ENCODE assay signal across 6 cellular contexts in the genomic region with DNA sequence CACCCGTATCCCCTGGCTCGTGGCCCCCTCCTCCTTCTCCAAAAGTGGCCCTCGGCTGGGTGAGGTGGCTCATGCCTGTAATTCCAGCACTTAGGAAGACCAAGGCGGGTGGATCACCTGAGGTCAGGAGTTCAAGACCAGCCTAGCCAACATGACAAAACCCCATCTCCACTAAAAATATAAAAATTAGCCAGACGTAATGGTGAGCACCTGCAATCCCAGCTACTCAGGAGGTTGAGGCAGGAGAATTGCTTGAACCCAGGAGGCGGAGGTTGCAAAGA. TPM values are rescaled to one million over a fixed set of nuclear protein-coding genes. Genes with fewer than 3 reads are reported as not detected.
DNase-seq lines count a peak whose midpoint lies in the region; ATAC-seq, FAIRE-seq and TF ChIP-seq lines count a peak whose summit lies in the region.
"Not testable (repeated sequence)": the region's sequence is repeated elsewhere in the genome, so short reads cannot be mapped to it uniquely, and the experiment has no call there.

No MANE protein-coding gene starts in this region.

- ATAC-seq in GM12878, result not testable (repeated sequence)

- FAIRE-seq in GM12878 (lab: Jason Lieb, UNC), result not testable (repeated sequence)

- POLR2A ChIA-PET in activated CD4-positive, alpha-beta T cell treated with anti-CD3 and anti-CD28 coated beads, Interleukin-2, amount 10 ng/mL, durations not matched to agents 7 days and 5 days (lab: Charles Lee), result not testable (repeated sequence)
- POLR2A ChIA-PET in GM12878 (lab: Charles Lee), result interaction anchor here (1.3 kb wide), 1 partner anchor 10 kb away, joined by 4 read pairs; no protein-coding TSS in a partner anchor

- H3K9me3 Mint-ChIP-seq in activated CD4-positive, alpha-beta T cell treated with anti-CD3 and anti-CD28 coated beads, Interleukin-2, amount 10 ng/mL, durations not matched to agents 7 days and 5 days; osteocyte (ENCODE audit: unreplicated experiment): not testable (repeated sequence)

- not testable (repeated sequence) for TF ChIP-seq EP300 in GM12878 (IDR thresholded peaks at IDR 0.05; ENCODE audit: borderline replicate concordance in 1 of 2, control insufficient read depth in 1 of 2, low read depth in 2 of 2, low read length in 2 of 2); esophagus muscularis mucosa (IDR thresholded peaks at IDR 0.05)

- H3K4me3 ChIP-seq in BLaER1 treated with 17β-estradiol and CSF1 and Interleukin-3, amounts not matched to agents 10 nM and 100 nM; MM.1S (ENCODE audit: low read length); GM12878; esophagus muscularis mucosa: not testable (repeated sequence)

- RAD21 ChIA-PET in GM12878 (lab: Charles Lee; ENCODE audit: unreplicated experiment), result interaction anchor here (0.8 to 3.8 kb wide), 2 partner anchors 8 to 20 kb away, joined by 4 to 27 read pairs; no protein-coding TSS in a partner anchor

- H4K20me1 ChIP-seq in BLaER1 treated with 17β-estradiol and CSF1 and Interleukin-3, amounts not matched to agents 10 nM and 100 nM; MM.1S (ENCODE audit: insufficient read depth, low read length); GM12878 (ENCODE audit: control insufficient read depth, insufficient read depth): not testable (repeated sequence)

- BruUV-seq in GM12878 (replicated peaks; lab: Mats Ljungman, UMichigan), result not testable (repeated sequence)

- H3K27ac ChIP-seq in BLaER1 treated with 17β-estradiol and CSF1 and Interleukin-3, amounts not matched to agents 10 nM and 100 nM, result peak overlapping the region in 10 of 11 experiments; percentile 20 to 86 (median 82); a peak in 19 of 22 replicates
- peak overlapping the region; percentile 98; the same call in 1 of the 2 replicates for H3K27ac ChIP-seq in MM.1S (ENCODE audit: low read length)
- peak overlapping the region; percentile 42 for H3K27ac ChIP-seq in GM12878 (ENCODE audit: control insufficient read depth, insufficient read depth)
- not testable (repeated sequence) for H3K27ac ChIP-seq in esophagus muscularis mucosa (replicated peaks in 1 of 4)

- peak overlapping the region; percentile 33; the same call in 1 of the 2 replicates for H2AFZ ChIP-seq in MM.1S (ENCODE audit: low read length)
- H2AFZ ChIP-seq in GM12878 (ENCODE audit: control insufficient read depth, low read depth, low read length), result not testable (repeated sequence)

- H3K9me2 ChIP-seq in MM.1S (replicated peaks; ENCODE audit: insufficient read depth, low read length), result not testable (repeated sequence)

- peaks cover 28% of the 10 kb centered on the region for H3K79me2 ChIP-seq in MM.1S (ENCODE audit: low read length)
- peaks cover 13% of the 10 kb centered on the region for H3K79me2 ChIP-seq in GM12878 (ENCODE audit: control insufficient read depth, insufficient read depth, low read length)

- H3K4me1 Mint-ChIP-seq in activated CD4-positive, alpha-beta T cell treated with anti-CD3 and anti-CD28 coated beads, Interleukin-2, amount 10 ng/mL, durations not matched to agents 7 days and 5 days, result peaks cover 51% of the 10 kb centered on the region
- peaks cover 13% of the 10 kb centered on the region for H3K4me1 Mint-ChIP-seq in osteocyte (ENCODE audit: unreplicated experiment)

- H3F3A ChIP-seq in MM.1S (ENCODE audit: insufficient read depth, low read length), result peaks cover 56% of the 10 kb centered on the region

- peak overlapping the region; percentile 68 for H3K27ac Mint-ChIP-seq in activated CD4-positive, alpha-beta T cell treated with anti-CD3 and anti-CD28 coated beads, Interleukin-2, amount 10 ng/mL, durations not matched to agents 7 days and 5 days
- H3K27ac Mint-ChIP-seq in osteocyte (ENCODE audit: unreplicated experiment), result not testable (repeated sequence)

- H3K4me1 ChIP-seq in BLaER1 treated with 17β-estradiol and CSF1 and Interleukin-3, amounts not matched to agents 10 nM and 100 nM, result peaks cover 74 to 93% (median 81%) of the 10 kb centered on the region in 10 experiments
- H3K4me1 ChIP-seq in MM.1S (ENCODE audit: low read length) (peaks cover 49% of the 10 kb centered on the region), GM12878 (ENCODE audit: control insufficient read depth, insufficient read depth, low read length) (peaks cover 43% of the 10 kb centered on the region)
- not testable (repeated sequence) for H3K4me1 ChIP-seq in esophagus muscularis mucosa

- 97% methylated on average over 6 of the region's 6 CpGs for WGBS in GM12878 (ENCODE audit: insufficient coverage, insufficient replicate concordance, low lambda C conversion rate, missing lambda C conversion rate)
- 76% methylated on average over 6 of the region's 6 CpGs for WGBS in esophagus muscularis mucosa

- in situ Hi-C loops in GM12878 (cut with MboI), result not testable (repeated sequence)

- not testable (repeated sequence) for H3K4me3 Mint-ChIP-seq in activated CD4-positive, alpha-beta T cell treated with anti-CD3 and anti-CD28 coated beads, Interleukin-2, amount 10 ng/mL, durations not matched to agents 7 days and 5 days; osteocyte (ENCODE audit: unreplicated experiment)

- H3K9ac ChIP-seq in BLaER1 treated with 17β-estradiol and CSF1 and Interleukin-3, amounts not matched to agents 10 nM and 100 nM, result peak overlapping the region in 4 of 11 experiments; percentile 68 to 77 (median 74); a peak in 6 of 22 replicates
- H3K9ac ChIP-seq in MM.1S (ENCODE audit: low read length), result peak overlapping the region; percentile 71; the same call in 1 of the 2 replicates
- not testable (repeated sequence) for H3K9ac ChIP-seq in GM12878 (ENCODE audit: control insufficient read depth, insufficient read depth, low read length)

- CTCF ChIA-PET in activated CD4-positive, alpha-beta T cell treated with anti-CD3 and anti-CD28 coated beads, Interleukin-2, amount 10 ng/mL, durations not matched to agents 7 days and 5 days (lab: Charles Lee), result interaction anchor here (1.4 kb wide), 1 partner anchor 17 kb away, joined by 3 read pairs; no protein-coding TSS in a partner anchor
- CTCF ChIA-PET in GM12878 (lab: Yijun Ruan, JAX), result interaction anchor here (1.1 to 10.1 kb wide), 4 partner anchors 19 to 497 kb away, joined by 3 to 199 read pairs (median 5); partner anchors contain the start of gene PSMC4

- not testable (repeated sequence) for H3K27me3 Mint-ChIP-seq in activated CD4-positive, alpha-beta T cell treated with anti-CD3 and anti-CD28 coated beads, Interleukin-2, amount 10 ng/mL, durations not matched to agents 7 days and 5 days
- H3K27me3 Mint-ChIP-seq in osteocyte (ENCODE audit: unreplicated experiment), result peaks cover 11% of the 10 kb centered on the region

- H3K36me3 Mint-ChIP-seq in activated CD4-positive, alpha-beta T cell treated with anti-CD3 and anti-CD28 coated beads, Interleukin-2, amount 10 ng/mL, durations not matched to agents 7 days and 5 days (ENCODE audit: low read depth); osteocyte (ENCODE audit: unreplicated experiment): not testable (repeated sequence)

- H3K36me3 ChIP-seq in BLaER1 treated with 17β-estradiol and CSF1 and Interleukin-3, amounts not matched to agents 10 nM and 100 nM; MM.1S (replicated peaks; ENCODE audit: insufficient read depth, low read length); GM12878 (ENCODE audit: control insufficient read depth in 2 of 2, insufficient read depth in 2 of 2, low read length in 1 of 2); esophagus muscularis mucosa: not testable (repeated sequence)

- not testable (repeated sequence) for DNase-seq in MM.1S; activated CD4-positive, alpha-beta T cell treated with anti-CD3 and anti-CD28 coated beads, Interleukin-2, amount 10 ng/mL, durations not matched to agents 7 days and 5 days; GM12878 (ENCODE audit: low read depth, low spot score)
- peak; percentile 60 for DNase-seq in esophagus muscularis mucosa (ENCODE audit: extremely low spot score)
- DNase-seq in osteocyte (ENCODE audit: extremely low spot score, unreplicated experiment), result peak; percentile 74

- peak overlapping the region; percentile 77 to 98 (median 92) for H3K4me2 ChIP-seq in BLaER1 treated with 17β-estradiol and CSF1 and Interleukin-3, amounts not matched to agents 10 nM and 100 nM
- peak overlapping the region; percentile 85; the same call in 1 of the 2 replicates for H3K4me2 ChIP-seq in MM.1S (ENCODE audit: low read depth, low read length)
- H3K4me2 ChIP-seq in GM12878 (ENCODE audit: control insufficient read depth, insufficient read depth), result not testable (repeated sequence)

- peaks cover 0 to 23% (median 14%) of the 10 kb centered on the region in 11 experiments; a peak in 14 of 22 replicates for H3K9me3 ChIP-seq in BLaER1 treated with 17β-estradiol and CSF1 and Interleukin-3, amounts not matched to agents 10 nM and 100 nM (replicated peaks in 1 of 11)
- H3K9me3 ChIP-seq in MM.1S (replicated peaks; ENCODE audit: insufficient read depth, low read length); GM12878 (replicated peaks; ENCODE audit: control insufficient read depth, insufficient read depth, low read length); esophagus muscularis mucosa: not testable (repeated sequence)

- SMC1A ChIA-PET in GM12878 (lab: Charles Lee; ENCODE audit: uncharacterized antibody, unreplicated experiment), result interaction anchor here (0.9 to 7.1 kb wide), 6 partner anchors 9 to 45 kb away, joined by 3 to 99 read pairs (median 4); no protein-coding TSS in a partner anchor

- H3K27me3 ChIP-seq in BLaER1 treated with 17β-estradiol and CSF1 and Interleukin-3, amounts not matched to agents 10 nM and 100 nM; MM.1S (replicated peaks; ENCODE audit: insufficient read depth, low read length); GM12878 (replicated peaks in 1 of 2; ENCODE audit: control insufficient read depth in 2 of 2, insufficient read depth in 2 of 2, low read length in 1 of 2): not testable (repeated sequence)
- H3K27me3 ChIP-seq in esophagus muscularis mucosa, result peaks cover 0 to 38% (median 0%) of the 10 kb centered on the region in 4 donors

- TF ChIP-seq CTCF in MM.1S (IDR thresholded peaks at IDR 0.05; ENCODE audit: low read length); GM12878 (IDR thresholded peaks at IDR 0.05 in 2 of 3, conservative IDR thresholded peaks at IDR 0.05 in 1 of 3; ENCODE audit: control insufficient read depth in 2 of 3, extremely low read depth in 1 of 3, insufficient read depth in 1 of 3, low read depth in 3 of 3, low read length in 3 of 3); esophagus muscularis mucosa (IDR thresholded peaks at IDR 0.05); osteocyte (IDR thresholded peaks at IDR 0.05): not testable (repeated sequence)

- intact Hi-C loops in GM12878 (cut with micrococcal nuclease; ENCODE audit: unreplicated experiment); esophagus muscularis mucosa (cut with DNase I): not testable (repeated sequence)

- not testable (repeated sequence) for TF ChIP-seq RAD21 in GM12878 (IDR thresholded peaks at IDR 0.05; ENCODE audit: insufficient read depth, low read depth, low read length)

- TF ChIP-seq POLR2A in GM12878 (IDR thresholded peaks at IDR 0.05; ENCODE audit: low read depth, low read length); esophagus muscularis mucosa (IDR thresholded peaks at IDR 0.05; ENCODE audit: low read depth): not testable (repeated sequence)

RNA-seq across cellular contexts. Expression of gene MAP3K10, which starts 45.5 kb away (rescaled TPM):
- 10 to 100 TPM; 15.7 to 19.7 TPM for total RNA-seq in activated CD4-positive, alpha-beta T cell treated with anti-CD3 and anti-CD28 coated beads, Interleukin-2, amount 10 ng/mL, durations not matched to agents 7 days and 5 days
- 16.6 and 22.1 TPM in 2 replicates for total RNA-seq in GM12878 (2013; cell fraction: nucleolus; rRNA removed)
- 9.0 and 13.6 TPM in 2 replicates for total RNA-seq in GM12878 (2014; rRNA removed)
- 4.5 and 5.0 TPM in 2 replicates for total RNA-seq in GM12878 (2014; rRNA removed; fragmentation: Illumina TruSeq; extraction: Trizol)
- total RNA-seq in GM12878 (2021), result 14.1 and 16.6 TPM in 2 replicates
- polyA plus RNA-seq in GM12878 (2011; ENCODE audit: low read depth), result 2.2 TPM
- 1.3 and 2.2 TPM in 2 replicates for polyA plus RNA-seq in GM12878 (2011; rRNA removed)
- polyA plus RNA-seq in GM12878 (2011; cell fraction: cytosol; rRNA removed), result 1.8 and 3.8 TPM in 2 replicates
- polyA plus RNA-seq in GM12878 (2011; cell fraction: nucleus; rRNA removed), result 23.0 and 24.8 TPM in 2 replicates
- 9.2 and 10.8 TPM in 2 replicates for polyA plus RNA-seq in GM12878 (2012)
- 1.1 and 2.5 TPM in 2 replicates for polyA plus RNA-seq in GM12878 (2014; fragmentation: Illumina TruSeq; extraction: Trizol)
- under 1 TPM; 0.11 to 0.16 TPM for polyA plus RNA-seq in GM12878 (2014; fragmentation: Nextera tagmentation; extraction: Ambion mirVana)
- 9.9 and 15.1 TPM in 2 replicates for polyA plus RNA-seq in GM12878 (2014; rRNA removed)
- 1 to 10 TPM in 1 of 2 experiments, under 1 TPM in 1; 0.53 to 2.7 TPM for polyA plus RNA-seq in GM12878 (2016; fragmentation: Nextera tagmentation; extraction: Ambion mirVana)
- polyA minus RNA-seq in GM12878 (2011; rRNA and poly(A)+ RNA removed), result 3.1 and 9.0 TPM in 2 replicates
- 4.5 and 4.6 TPM in 2 replicates for polyA minus RNA-seq in GM12878 (2011; cell fraction: cytosol; rRNA and poly(A)+ RNA removed)
- 6.2 and 11.0 TPM in 2 replicates for polyA minus RNA-seq in GM12878 (2011; cell fraction: nucleus; rRNA and poly(A)+ RNA removed)
- total RNA-seq in esophagus muscularis mucosa, result 10 to 100 TPM; 10.1 to 25.9 (median 20.8) TPM
- 23.6 and 24.2 TPM in 2 replicates for total RNA-seq in osteocyte

RNA-seq across cellular contexts. Expression of gene ZNF780A, which starts 54.9 kb away (rescaled TPM):
- 10 to 100 TPM; 24.1 to 24.5 TPM for total RNA-seq in activated CD4-positive, alpha-beta T cell treated with anti-CD3 and anti-CD28 coated beads, Interleukin-2, amount 10 ng/mL, durations not matched to agents 7 days and 5 days
- total RNA-seq in GM12878 (2013; cell fraction: nucleolus; rRNA removed), result 64.7 and 71.7 TPM in 2 replicates
- total RNA-seq in GM12878 (2014; rRNA removed), result 13.8 and 19.8 TPM in 2 replicates
- 19.5 and 22.8 TPM in 2 replicates for total RNA-seq in GM12878 (2014; rRNA removed; fragmentation: Illumina TruSeq; extraction: Trizol)
- total RNA-seq in GM12878 (2021), result 17.0 and 19.0 TPM in 2 replicates
- 42.2 TPM for polyA plus RNA-seq in GM12878 (2011; ENCODE audit: low read depth)
- polyA plus RNA-seq in GM12878 (2011; rRNA removed), result 26.5 and 33.8 TPM in 2 replicates
- 9.5 and 13.6 TPM in 2 replicates for polyA plus RNA-seq in GM12878 (2011; cell fraction: cytosol; rRNA removed)
- 22.7 and 23.4 TPM in 2 replicates for polyA plus RNA-seq in GM12878 (2011; cell fraction: nucleus; rRNA removed)
- polyA plus RNA-seq in GM12878 (2012), result 15.5 and 18.6 TPM in 2 replicates
- polyA plus RNA-seq in GM12878 (2014; fragmentation: Illumina TruSeq; extraction: Trizol), result 18.2 and 22.7 TPM in 2 replicates
- polyA plus RNA-seq in GM12878 (2014; fragmentation: Nextera tagmentation; extraction: Ambion mirVana), result 10 to 100 TPM; 19.6 to 27.6 TPM
- 11.4 and 16.2 TPM in 2 replicates for polyA plus RNA-seq in GM12878 (2014; rRNA removed)
- 10 to 100 TPM; 10.9 to 12.0 TPM for polyA plus RNA-seq in GM12878 (2016; fragmentation: Nextera tagmentation; extraction: Ambion mirVana)
- 27.5 and 35.0 TPM in 2 replicates for polyA minus RNA-seq in GM12878 (2011; rRNA and poly(A)+ RNA removed)
- 5.2 and 8.2 TPM in 2 replicates for polyA minus RNA-seq in GM12878 (2011; cell fraction: cytosol; rRNA and poly(A)+ RNA removed)
- polyA minus RNA-seq in GM12878 (2011; cell fraction: nucleus; rRNA and poly(A)+ RNA removed), result 26.4 and 27.7 TPM in 2 replicates
- 10 to 100 TPM; 10.6 to 19.1 (median 14.9) TPM for total RNA-seq in esophagus muscularis mucosa
- total RNA-seq in osteocyte, result 13.0 and 14.4 TPM in 2 replicates
